In the genomic region with DNA sequence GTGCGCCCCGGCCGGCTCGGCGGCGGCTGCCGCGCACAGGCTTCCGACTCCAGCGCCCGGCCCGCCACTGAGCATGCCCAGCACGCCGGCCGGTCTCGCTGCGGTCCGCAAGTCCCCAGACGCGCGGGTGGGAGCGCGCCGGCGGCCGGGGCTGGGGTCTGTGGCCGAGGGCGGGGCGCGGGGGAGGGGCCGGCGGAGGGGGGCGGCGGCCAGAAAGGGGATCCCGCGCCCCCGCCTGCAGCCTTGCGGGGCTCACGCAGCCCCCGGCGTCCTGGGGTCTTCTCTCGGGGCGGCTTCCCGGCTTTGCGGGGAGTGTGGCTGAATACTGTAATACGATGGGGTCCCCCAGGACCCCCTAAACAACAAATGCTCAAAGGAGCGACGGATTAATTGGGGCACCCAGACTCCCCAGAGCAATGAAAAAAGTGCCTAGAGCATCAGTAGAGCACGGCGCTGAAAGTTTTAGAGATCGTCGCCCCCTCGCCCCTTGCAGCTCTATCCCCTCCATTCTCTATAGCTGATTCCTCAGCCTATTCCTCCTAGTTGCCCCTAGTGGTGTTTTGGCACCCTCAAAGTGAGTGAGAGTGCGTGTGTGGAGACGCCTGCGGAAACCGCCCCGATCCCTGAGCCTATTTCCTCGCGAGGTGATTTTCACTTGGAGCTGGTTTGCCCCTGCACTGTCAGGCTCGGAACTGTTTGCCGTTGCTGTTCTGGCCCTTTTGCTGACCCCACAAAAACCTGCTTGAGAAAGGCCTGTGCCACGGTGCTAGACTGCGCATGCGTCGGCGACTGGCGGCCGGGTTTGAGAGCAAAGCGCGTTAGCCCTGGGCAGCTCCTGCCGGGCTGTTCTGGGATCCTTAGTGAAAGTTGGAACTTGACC, we compare ENCODE assay signal across 1 cellular context.
TF ChIP-seq lines count a peak whose summit lies in the region.

A gene with protein sequence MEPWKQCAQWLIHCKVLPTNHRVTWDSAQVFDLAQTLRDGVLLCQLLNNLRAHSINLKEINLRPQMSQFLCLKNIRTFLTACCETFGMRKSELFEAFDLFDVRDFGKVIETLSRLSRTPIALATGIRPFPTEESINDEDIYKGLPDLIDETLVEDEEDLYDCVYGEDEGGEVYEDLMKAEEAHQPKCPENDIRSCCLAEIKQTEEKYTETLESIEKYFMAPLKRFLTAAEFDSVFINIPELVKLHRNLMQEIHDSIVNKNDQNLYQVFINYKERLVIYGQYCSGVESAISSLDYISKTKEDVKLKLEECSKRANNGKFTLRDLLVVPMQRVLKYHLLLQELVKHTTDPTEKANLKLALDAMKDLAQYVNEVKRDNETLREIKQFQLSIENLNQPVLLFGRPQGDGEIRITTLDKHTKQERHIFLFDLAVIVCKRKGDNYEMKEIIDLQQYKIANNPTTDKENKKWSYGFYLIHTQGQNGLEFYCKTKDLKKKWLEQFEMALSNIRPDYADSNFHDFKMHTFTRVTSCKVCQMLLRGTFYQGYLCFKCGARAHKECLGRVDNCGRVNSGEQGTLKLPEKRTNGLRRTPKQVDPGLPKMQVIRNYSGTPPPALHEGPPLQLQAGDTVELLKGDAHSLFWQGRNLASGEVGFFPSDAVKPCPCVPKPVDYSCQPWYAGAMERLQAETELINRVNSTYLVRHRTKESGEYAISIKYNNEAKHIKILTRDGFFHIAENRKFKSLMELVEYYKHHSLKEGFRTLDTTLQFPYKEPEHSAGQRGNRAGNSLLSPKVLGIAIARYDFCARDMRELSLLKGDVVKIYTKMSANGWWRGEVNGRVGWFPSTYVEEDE (minus strand): TSS at position 69 of the 880 bp plus-strand sequence. CDS start 311 bp downstream, outside the sequence.

TF ChIP-seq in GM23338, 12 proteins besides CTCF, POLR2A, EP300 and RAD21 (continued from another document):
- TF ChIP-seq, protein P1, sequence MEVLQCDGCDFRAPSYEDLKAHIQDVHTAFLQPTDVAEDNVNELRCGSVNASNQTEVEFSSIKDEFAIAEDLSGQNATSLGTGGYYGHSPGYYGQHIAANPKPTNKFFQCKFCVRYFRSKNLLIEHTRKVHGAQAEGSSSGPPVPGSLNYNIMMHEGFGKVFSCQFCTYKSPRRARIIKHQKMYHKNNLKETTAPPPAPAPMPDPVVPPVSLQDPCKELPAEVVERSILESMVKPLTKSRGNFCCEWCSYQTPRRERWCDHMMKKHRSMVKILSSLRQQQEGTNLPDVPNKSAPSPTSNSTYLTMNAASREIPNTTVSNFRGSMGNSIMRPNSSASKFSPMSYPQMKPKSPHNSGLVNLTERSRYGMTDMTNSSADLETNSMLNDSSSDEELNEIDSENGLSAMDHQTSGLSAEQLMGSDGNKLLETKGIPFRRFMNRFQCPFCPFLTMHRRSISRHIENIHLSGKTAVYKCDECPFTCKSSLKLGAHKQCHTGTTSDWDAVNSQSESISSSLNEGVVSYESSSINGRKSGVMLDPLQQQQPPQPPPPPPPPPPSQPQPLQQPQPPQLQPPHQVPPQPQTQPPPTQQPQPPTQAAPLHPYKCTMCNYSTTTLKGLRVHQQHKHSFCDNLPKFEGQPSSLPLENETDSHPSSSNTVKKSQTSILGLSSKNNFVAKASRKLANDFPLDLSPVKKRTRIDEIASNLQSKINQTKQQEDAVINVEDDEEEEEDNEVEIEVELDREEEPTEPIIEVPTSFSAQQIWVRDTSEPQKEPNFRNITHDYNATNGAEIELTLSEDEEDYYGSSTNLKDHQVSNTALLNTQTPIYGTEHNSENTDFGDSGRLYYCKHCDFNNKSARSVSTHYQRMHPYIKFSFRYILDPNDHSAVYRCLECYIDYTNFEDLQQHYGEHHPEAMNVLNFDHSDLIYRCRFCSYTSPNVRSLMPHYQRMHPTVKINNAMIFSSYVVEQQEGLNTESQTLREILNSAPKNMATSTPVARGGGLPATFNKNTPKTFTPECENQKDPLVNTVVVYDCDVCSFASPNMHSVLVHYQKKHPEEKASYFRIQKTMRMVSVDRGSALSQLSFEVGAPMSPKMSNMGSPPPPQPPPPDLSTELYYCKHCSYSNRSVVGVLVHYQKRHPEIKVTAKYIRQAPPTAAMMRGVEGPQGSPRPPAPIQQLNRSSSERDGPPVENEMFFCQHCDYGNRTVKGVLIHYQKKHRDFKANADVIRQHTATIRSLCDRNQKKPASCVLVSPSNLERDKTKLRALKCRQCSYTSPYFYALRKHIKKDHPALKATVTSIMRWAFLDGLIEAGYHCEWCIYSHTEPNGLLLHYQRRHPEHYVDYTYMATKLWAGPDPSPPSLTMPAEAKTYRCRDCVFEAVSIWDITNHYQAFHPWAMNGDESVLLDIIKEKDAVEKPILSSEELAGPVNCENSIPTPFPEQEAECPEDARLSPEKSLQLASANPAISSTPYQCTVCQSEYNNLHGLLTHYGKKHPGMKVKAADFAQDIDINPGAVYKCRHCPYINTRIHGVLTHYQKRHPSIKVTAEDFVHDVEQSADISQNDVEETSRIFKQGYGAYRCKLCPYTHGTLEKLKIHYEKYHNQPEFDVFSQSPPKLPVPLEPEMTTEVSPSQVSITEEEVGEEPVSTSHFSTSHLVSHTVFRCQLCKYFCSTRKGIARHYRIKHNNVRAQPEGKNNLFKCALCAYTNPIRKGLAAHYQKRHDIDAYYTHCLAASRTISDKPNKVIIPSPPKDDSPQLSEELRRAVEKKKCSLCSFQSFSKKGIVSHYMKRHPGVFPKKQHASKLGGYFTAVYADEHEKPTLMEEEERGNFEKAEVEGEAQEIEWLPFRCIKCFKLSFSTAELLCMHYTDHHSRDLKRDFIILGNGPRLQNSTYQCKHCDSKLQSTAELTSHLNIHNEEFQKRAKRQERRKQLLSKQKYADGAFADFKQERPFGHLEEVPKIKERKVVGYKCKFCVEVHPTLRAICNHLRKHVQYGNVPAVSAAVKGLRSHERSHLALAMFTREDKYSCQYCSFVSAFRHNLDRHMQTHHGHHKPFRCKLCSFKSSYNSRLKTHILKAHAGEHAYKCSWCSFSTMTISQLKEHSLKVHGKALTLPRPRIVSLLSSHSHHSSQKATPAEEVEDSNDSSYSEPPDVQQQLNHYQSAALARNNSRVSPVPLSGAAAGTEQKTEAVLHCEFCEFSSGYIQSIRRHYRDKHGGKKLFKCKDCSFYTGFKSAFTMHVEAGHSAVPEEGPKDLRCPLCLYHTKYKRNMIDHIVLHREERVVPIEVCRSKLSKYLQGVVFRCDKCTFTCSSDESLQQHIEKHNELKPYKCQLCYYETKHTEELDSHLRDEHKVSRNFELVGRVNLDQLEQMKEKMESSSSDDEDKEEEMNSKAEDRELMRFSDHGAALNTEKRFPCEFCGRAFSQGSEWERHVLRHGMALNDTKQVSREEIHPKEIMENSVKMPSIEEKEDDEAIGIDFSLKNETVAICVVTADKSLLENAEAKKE (CRISPR knock-in tag; IDR thresholded peaks at IDR 0.05), result no peak
- no peak for TF ChIP-seq STAT1 (IDR thresholded peaks at IDR 0.05; ENCODE audit: unreplicated experiment)
